Comparison of ENCODE assay signal across 8 cellular contexts in the genomic region with DNA sequence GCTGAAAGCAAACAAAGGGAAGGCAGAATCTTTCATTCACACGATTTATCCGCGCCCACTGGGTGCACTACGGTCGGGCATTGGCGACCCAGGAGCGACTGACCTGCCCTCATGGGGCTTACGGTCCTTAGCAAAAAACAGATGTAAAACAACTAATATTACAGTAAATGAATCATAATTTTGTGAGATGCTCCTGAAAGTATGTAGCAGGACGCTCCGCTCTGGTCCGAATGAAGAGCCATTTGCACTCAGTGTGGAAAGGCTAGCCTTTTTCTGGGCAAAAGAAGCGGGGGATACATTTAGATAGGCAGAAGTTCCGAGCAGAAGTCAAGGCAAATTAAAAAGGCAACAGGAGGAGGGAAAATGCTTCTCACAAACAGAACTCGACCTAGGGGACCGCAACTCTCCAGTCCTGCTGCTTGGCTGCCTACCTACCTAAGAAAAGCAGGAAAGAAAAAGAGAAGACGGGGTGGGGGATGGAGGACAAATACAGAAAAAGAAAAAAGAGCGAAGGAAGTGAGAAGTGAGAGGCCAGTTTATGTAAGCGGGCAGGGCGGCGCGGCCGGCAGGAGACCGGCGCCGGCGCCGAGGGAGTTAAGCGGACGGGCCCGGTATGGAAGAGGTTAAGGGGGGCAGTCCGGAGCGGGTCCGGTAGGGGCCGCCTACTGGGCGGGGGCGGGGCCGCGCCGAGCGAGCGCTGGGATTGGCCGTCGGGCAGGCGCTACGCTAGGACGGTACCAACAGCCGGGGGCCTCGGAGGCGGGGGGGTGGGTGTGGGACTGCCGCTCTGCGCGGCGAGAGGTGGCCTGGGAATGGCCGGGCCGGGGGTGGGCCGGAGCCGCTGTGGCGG. TPM values are rescaled to one million over a fixed set of nuclear protein-coding genes. Genes with fewer than 3 reads are reported as not detected.
DNase-seq lines count a peak whose midpoint lies in the region; ATAC-seq and TF ChIP-seq lines count a peak whose summit lies in the region.

A gene with protein sequence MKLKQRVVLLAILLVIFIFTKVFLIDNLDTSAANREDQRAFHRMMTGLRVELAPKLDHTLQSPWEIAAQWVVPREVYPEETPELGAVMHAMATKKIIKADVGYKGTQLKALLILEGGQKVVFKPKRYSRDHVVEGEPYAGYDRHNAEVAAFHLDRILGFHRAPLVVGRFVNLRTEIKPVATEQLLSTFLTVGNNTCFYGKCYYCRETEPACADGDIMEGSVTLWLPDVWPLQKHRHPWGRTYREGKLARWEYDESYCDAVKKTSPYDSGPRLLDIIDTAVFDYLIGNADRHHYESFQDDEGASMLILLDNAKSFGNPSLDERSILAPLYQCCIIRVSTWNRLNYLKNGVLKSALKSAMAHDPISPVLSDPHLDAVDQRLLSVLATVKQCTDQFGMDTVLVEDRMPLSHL (plus strand): TSS at position 770 of the 850 bp plus-strand sequence. CDS start 17,954 bp downstream, outside the sequence.

- peaks cover 26% of the 10 kb centered on the region for H3K4me1 Mint-ChIP-seq in endodermal cell

- no peaks in the 10 kb centered on the region for H3K79me2 ChIP-seq in OCI-LY1 (ENCODE audit: insufficient read depth, low read length)

- no peaks in the 10 kb centered on the region for H4K20me1 ChIP-seq in OCI-LY1 (ENCODE audit: insufficient read depth, low read length)

- TF ChIP-seq CTCF in OCI-LY1 (IDR thresholded peaks at IDR 0.05; ENCODE audit: low read length) (no peak), endodermal cell (conservative IDR thresholded peaks at IDR 0.05) (no peak)

- H3K27ac ChIP-seq in HUES48 (ENCODE audit: low read depth, low read length) (peak within 1 kb of the TSS; percentile 85), OCI-LY1 (ENCODE audit: low read depth, low read length, poor library complexity, severe bottlenecking) (no peak within 1 kb of the TSS), endodermal cell (ENCODE audit: low read depth, low read length) (peak within 1 kb of the TSS; percentile 71)

- peak within 1 kb of the TSS; percentile 78 for H3K27ac Mint-ChIP-seq in endodermal cell

- no peaks in the 10 kb centered on the region for H3K9me3 Mint-ChIP-seq in endodermal cell

- DNase-seq in COLO829 (ENCODE audit: low spot score) (peak; percentile 95), endodermal cell (peak; percentile 98), mesenteric fat pad (ENCODE audit: low spot score) (peak; percentile 99)
- DNase-seq in activated CD8-positive, alpha-beta memory T cell treated with anti-CD3 and anti-CD28 coated beads, Interleukin-2, amount 50 U/mL, for 4 hours: peak; percentile 92
- peak; percentile 92 for DNase-seq in stimulated activated CD8-positive, alpha-beta memory T cell treated with anti-CD3 and anti-CD28 coated beads, Interleukin-12 subunit alpha, Interleukin-12 subunit beta, amount 100 ng/mL, for 4 hours (ENCODE audit: low read depth)

- peak within 1 kb of the TSS; percentile 90 for H3K9ac ChIP-seq in HUES48 (ENCODE audit: low read depth, low read length)
- H3K9ac ChIP-seq in OCI-LY1 (ENCODE audit: low read length): peak within 1 kb of the TSS; percentile 85
- peak within 1 kb of the TSS; percentile 83 for H3K9ac ChIP-seq in endodermal cell (ENCODE audit: extremely low read depth, low read length, poor library complexity, severe bottlenecking)

- no peaks in the 10 kb centered on the region for H3K9me2 ChIP-seq in OCI-LY1 (ENCODE audit: low read depth, low read length)

- H3F3A ChIP-seq in OCI-LY1 (ENCODE audit: insufficient read depth, low read length): peaks cover 10% of the 10 kb centered on the region

- H3K36me3 ChIP-seq in HUES48 (ENCODE audit: control insufficient read depth, insufficient read depth, low read length) (no peaks in the 10 kb centered on the region), OCI-LY1 (ENCODE audit: insufficient read depth, low read length) (no peaks in the 10 kb centered on the region), endodermal cell (ENCODE audit: control insufficient read depth, insufficient read depth, low read length) (no peaks in the 10 kb centered on the region)

- H3K27me3 ChIP-seq in HUES48 (ENCODE audit: control insufficient read depth, insufficient read depth, low read length) (no peaks in the 10 kb centered on the region), OCI-LY1 (ENCODE audit: insufficient read depth, low read length) (no peaks in the 10 kb centered on the region), endodermal cell (ENCODE audit: control insufficient read depth, insufficient read depth, low read length, poor library complexity, severe bottlenecking) (no peaks in the 10 kb centered on the region)

- no peaks in the 10 kb centered on the region for H3K36me3 Mint-ChIP-seq in endodermal cell (ENCODE audit: low read depth)

- no peaks in the 10 kb centered on the region for H3K27me3 Mint-ChIP-seq in endodermal cell (ENCODE audit: insufficient read depth)

- H3K4me2 ChIP-seq in OCI-LY1 (ENCODE audit: low read length): peak within 1 kb of the TSS; percentile 84

- peak within 1 kb of the TSS; percentile 36 for H2AFZ ChIP-seq in OCI-LY1 (ENCODE audit: low read length)

- H3K4me1 ChIP-seq in HUES48 (ENCODE audit: control insufficient read depth, insufficient read depth, low read length) (peaks cover 22% of the 10 kb centered on the region), OCI-LY1 (ENCODE audit: insufficient read depth, low read length, severe bottlenecking) (peaks cover 26% of the 10 kb centered on the region), endodermal cell (ENCODE audit: control insufficient read depth, insufficient read depth, low read length) (peaks cover 5% of the 10 kb centered on the region)

- H3K4me3 ChIP-seq in HUES48 (ENCODE audit: low read depth, low read length) (peak within 1 kb of the TSS; percentile 62), OCI-LY1 (ENCODE audit: low read depth, low read length, poor library complexity, severe bottlenecking) (peak within 1 kb of the TSS; percentile 82), endodermal cell (ENCODE audit: low read length) (peak within 1 kb of the TSS; percentile 91)

- WGBS in endodermal cell (ENCODE audit: insufficient coverage in 1 of 2, insufficient read length in 1 of 2), 2 experiments: 14 to 18% methylated on average over 21 to 56 of the region's 58 CpGs

- peak; percentile 81 for ATAC-seq in GM21423 (IDR thresholded peaks at IDR 0.05; ENCODE audit: unreplicated experiment)

- no peaks in the 10 kb centered on the region for H3K9me3 ChIP-seq in HUES48 (ENCODE audit: control insufficient read depth, insufficient read depth, low read length)
- H3K9me3 ChIP-seq in OCI-LY1 (ENCODE audit: low read length): no peaks in the 10 kb centered on the region
- H3K9me3 ChIP-seq in endodermal cell (ENCODE audit: control insufficient read depth, low read length): no peaks in the 10 kb centered on the region

- peak within 1 kb of the TSS; percentile 74 for H3K4me3 Mint-ChIP-seq in endodermal cell

RNA-seq across cellular contexts. Expression of the gene that starts here (rescaled TPM):
- 10 to 100 TPM; 47.7 to 52.4 TPM for total RNA-seq in endodermal cell
- 30.8 TPM for polyA plus RNA-seq in endodermal cell (2013, experiment 1 of 2)
- polyA plus RNA-seq in endodermal cell (2013, experiment 2 of 2): 29.6 TPM
- total RNA-seq in mesenteric fat pad: 49.5 TPM
